In the genomic region with DNA sequence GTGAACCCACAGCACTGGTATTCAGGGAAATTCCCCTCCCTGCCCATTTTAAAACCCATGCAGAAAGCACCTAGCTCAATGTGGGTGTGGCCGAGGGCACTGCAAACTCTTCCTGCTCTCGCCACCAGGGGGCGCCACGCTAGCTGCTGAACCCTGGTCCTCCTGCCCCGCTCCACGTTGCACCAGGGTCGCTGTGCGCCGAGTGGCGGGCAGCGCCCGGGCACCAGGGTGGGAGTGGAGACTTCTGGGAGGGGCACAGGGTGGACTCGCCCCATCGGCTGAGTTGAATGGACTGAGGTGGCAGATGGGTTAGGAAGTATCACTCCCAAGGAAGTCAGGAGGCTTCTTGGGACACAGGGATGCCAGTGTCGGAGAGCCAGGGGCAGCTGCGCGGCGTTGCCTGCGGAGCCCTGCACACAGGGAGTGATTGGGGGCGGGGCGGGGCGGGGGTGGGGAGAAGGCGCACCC, we compare ENCODE assay signal across 8 cellular contexts. TPM values are rescaled to one million over a fixed set of nuclear protein-coding genes. Genes with fewer than 3 reads are reported as not detected.
A peak's percentile ranks its signal among the peaks of the same experiment; 100 is the strongest.
DNase-seq lines count a peak whose midpoint lies in the region; FAIRE-seq and TF ChIP-seq lines count a peak whose summit lies in the region.

No MANE protein-coding gene starts in this region.

- H3K27ac ChIP-seq in astrocyte (ENCODE audit: low read depth, low read length): no peak overlapping the region

- H3K9ac ChIP-seq in astrocyte (ENCODE audit: low read length): no peak overlapping the region

- H3K4me1 Mint-ChIP-seq in astrocyte (ENCODE audit: low read depth, unreplicated experiment): no peaks in the 10 kb centered on the region

- no peaks in the 10 kb centered on the region for H3K79me2 ChIP-seq in astrocyte (ENCODE audit: insufficient read depth, low read length)

- peaks cover 2% of the 10 kb centered on the region for H3K36me3 Mint-ChIP-seq in astrocyte (ENCODE audit: low read depth, unreplicated experiment)

- H3K27me3 Mint-ChIP-seq in astrocyte (ENCODE audit: low read depth, unreplicated experiment): peaks cover 25% of the 10 kb centered on the region

- no peak overlapping the region for H3K4me3 Mint-ChIP-seq in astrocyte (ENCODE audit: unreplicated experiment)

- TF ChIP-seq CTCF in astrocyte (IDR thresholded peaks at IDR 0.05; ENCODE audit: insufficient read depth, low read depth, low read length): peak; percentile 67

- FAIRE-seq in astrocyte (lab: Jason Lieb, UNC): no peak

- no peaks in the 10 kb centered on the region for H3K9me3 Mint-ChIP-seq in astrocyte (ENCODE audit: unreplicated experiment)

- no peak overlapping the region for H2AFZ ChIP-seq in astrocyte (ENCODE audit: low read depth, low read length)

- H3K36me3 ChIP-seq in astrocyte (ENCODE audit: insufficient read depth, low read length): no peaks in the 10 kb centered on the region

- no peak overlapping the region for H3K4me3 ChIP-seq in astrocyte (ENCODE audit: insufficient read depth, low read depth, low read length)

- H3K9me3 ChIP-seq in astrocyte (ENCODE audit: insufficient read depth, low read depth, low read length): no peaks in the 10 kb centered on the region

- H4K20me1 ChIP-seq in astrocyte (ENCODE audit: insufficient read depth, low read length): no peaks in the 10 kb centered on the region

- H3K4me2 ChIP-seq in astrocyte (ENCODE audit: low read length): no peak overlapping the region

- H3K27ac Mint-ChIP-seq in astrocyte (ENCODE audit: unreplicated experiment): no peak overlapping the region

- no peaks in the 10 kb centered on the region for H3K27me3 ChIP-seq in astrocyte (ENCODE audit: insufficient read depth, low read length)

- DNase-seq in GM04504 (ENCODE audit: low read depth) (peak; percentile 5), H4 (ENCODE audit: low spot score) (peak; percentile 49), MV-4-11 (lab: John Stamatoyannopoulos, UW) (peak; percentile 19), T-helper 2 cell (peak; percentile 40 to 79 (median 59)), astrocyte (ENCODE audit: low read depth) (no peak), kidney glomerular epithelial cell (lab: John Stamatoyannopoulos, UW) (peak; percentile 48), middle frontal gyrus (ENCODE audit: extremely low spot score, low spot score) (no peak)
- DNase-seq in stimulated activated CD8-positive, alpha-beta memory T cell treated with anti-CD3 and anti-CD28 coated beads, Interleukin-12 subunit alpha, Interleukin-12 subunit beta, amount 100 ng/mL, for 4 hours (ENCODE audit: low read depth): peak; percentile 51

- no peaks in the 10 kb centered on the region for H3K4me1 ChIP-seq in astrocyte (ENCODE audit: insufficient read depth, low read length)

RNA-seq across cellular contexts. Expression of a gene that starts 48.1 kb away (rescaled TPM):
- total RNA-seq in H4 (2014; rRNA removed; shearing (Covaris generic)): 0.90 and 1.4 TPM in 2 replicates
- total RNA-seq in astrocyte: 1.1 and 2.0 TPM in 2 replicates

Comparison
In these comparisons a context has a peak if more than half of its experiments do, and no peak if none do; other contexts are left out.
1. DNase-seq: peak in GM04504 (single experiment), H4 (single experiment), MV-4-11 (single experiment), T-helper 2 cell (5 of 5), kidney glomerular epithelial cell (single experiment) and stimulated activated CD8-positive, alpha-beta memory T cell treated with anti-CD3 and anti-CD28 coated beads, Interleukin-12 subunit alpha, Interleukin-12 subunit beta, amount 100 ng/mL, for 4 hours (single experiment); none in astrocyte (single experiment) and middle frontal gyrus (single experiment).